ENCODE assay signal across 1 cellular context in the genomic region with DNA sequence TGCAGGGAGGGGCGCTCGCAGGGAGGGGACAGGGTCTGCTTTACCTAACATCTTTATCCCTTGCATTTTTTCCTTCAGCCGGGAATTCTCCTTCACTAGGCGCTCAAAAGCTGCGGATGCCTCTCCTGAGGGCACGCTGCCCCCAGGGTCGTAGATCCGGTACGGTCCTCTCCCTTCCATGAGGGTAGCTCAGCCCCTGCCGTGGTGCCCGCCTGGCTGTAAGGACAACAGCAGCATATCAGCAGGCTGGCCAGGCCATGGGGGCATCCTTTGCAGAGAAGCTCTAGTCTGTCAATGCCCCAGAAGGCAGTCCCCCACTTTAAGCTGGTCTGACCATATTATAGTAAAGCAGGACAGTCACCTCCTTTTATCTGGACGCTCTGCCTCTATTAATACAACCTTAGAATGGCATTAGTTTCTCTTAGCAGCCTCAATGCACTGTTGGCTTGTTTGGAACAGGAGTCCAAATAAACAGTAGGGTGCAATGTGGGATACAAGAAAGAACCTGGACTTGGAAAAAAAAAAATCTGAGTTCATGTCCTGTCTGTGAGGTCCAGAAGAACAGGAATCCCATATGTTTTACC.
TF ChIP-seq lines count a peak whose summit lies in the region.

No MANE protein-coding gene starts in this region.

TF ChIP-seq in H1, 55 proteins besides CTCF, POLR2A, EP300 and RAD21:
- TF ChIP-seq GTF2F1 (IDR thresholded peaks at IDR 0.05; ENCODE audit: borderline replicate concordance, low read depth, low read length) (no peak), POU5F1 (IDR thresholded peaks at IDR 0.05; ENCODE audit: low read depth, low read length) (no peak), SP4 (IDR thresholded peaks at IDR 0.05; ENCODE audit: low read length) (no peak), SP1 (IDR thresholded peaks at IDR 0.05; ENCODE audit: low read depth, low read length) (no peak), KDM4A (IDR thresholded peaks at IDR 0.05; ENCODE audit: low read depth, low read length, severe bottlenecking) (no peak), RNF2 (IDR thresholded peaks at IDR 0.05; ENCODE audit: borderline replicate concordance, low read depth, low read length, missing control alignments, poor library complexity, severe bottlenecking) (no peak), HDAC6 (IDR thresholded peaks at IDR 0.05; ENCODE audit: low read depth, low read length) (no peak), SUZ12 (IDR thresholded peaks at IDR 0.05; ENCODE audit: low read length) (no peak), SIN3A (conservative IDR thresholded peaks at IDR 0.05 in 1 of 2, IDR thresholded peaks at IDR 0.05 in 1 of 2; ENCODE audit: low read depth in 1 of 2, low read length in 2 of 2) (no peak), CHD1 (IDR thresholded peaks at IDR 0.05; ENCODE audit: low read depth, low read length) (no peak), EGR1 (IDR thresholded peaks at IDR 0.05; ENCODE audit: borderline replicate concordance, low read depth, low read length) (no peak), NANOG (IDR thresholded peaks at IDR 0.05; ENCODE audit: insufficient read depth, low read depth, low read length, poor library complexity, severe bottlenecking) (no peak), TBP (IDR thresholded peaks at IDR 0.05; ENCODE audit: low read depth, low read length) (no peak), EZH2 (IDR thresholded peaks at IDR 0.05; ENCODE audit: low read depth, low read length, severe bottlenecking) (no peak), FOSL1 (IDR thresholded peaks at IDR 0.05; ENCODE audit: insufficient read depth, low read depth, low read length) (no peak), TEAD4 (IDR thresholded peaks at IDR 0.05; ENCODE audit: low read depth, low read length) (no peak), KDM5A (IDR thresholded peaks at IDR 0.05; ENCODE audit: low read length) (no peak), TCF12 (IDR thresholded peaks at IDR 0.05; ENCODE audit: low read depth, low read length) (no peak), JUN (IDR thresholded peaks at IDR 0.05; ENCODE audit: low read depth, low read length) (no peak), RBBP5 (IDR thresholded peaks at IDR 0.05; ENCODE audit: borderline replicate concordance, low read depth, low read length) (no peak)
